ENCODE assay signal across 8 cellular contexts in the genomic region with DNA sequence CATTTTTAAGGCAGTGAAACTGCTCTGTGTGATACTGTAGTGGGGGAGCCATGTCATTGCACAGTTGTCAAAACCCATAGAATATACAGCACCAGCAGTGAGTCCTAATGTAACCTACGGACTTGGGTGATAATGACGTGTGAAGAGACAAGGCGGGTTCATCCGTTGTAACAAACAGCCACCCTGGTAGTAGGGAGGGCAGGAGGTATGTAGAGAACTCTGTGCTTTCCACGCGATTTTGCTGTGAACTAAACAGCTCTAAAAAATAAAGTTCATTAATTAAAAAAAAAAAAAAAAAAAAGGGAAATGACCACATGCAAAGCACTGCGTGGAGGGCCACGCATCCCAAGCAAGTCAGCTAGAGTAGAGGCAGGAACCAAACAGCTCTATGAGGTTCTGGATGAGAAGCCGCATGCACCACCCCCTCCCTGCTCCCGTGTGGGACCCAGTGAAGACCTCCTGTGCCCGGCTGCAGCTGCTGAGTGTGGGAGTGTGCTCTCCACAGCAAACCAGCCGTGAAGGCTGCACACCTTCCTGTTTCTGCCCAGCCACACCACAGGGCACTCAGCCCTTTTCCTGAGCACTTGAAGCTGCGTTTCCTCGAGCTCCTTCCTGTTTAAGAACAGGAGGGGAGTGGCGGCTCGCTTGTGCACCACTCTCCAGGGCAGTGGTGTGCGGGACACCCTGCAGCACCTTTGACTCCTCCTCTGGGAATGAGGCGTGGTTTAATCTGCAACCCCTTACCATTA.
A peak's percentile ranks its signal among the peaks of the same experiment; 100 is the strongest.
DNase-seq lines count a peak whose midpoint lies in the region; ATAC-seq, FAIRE-seq and TF ChIP-seq lines count a peak whose summit lies in the region.

No MANE protein-coding gene starts in this region.

- H3K36me3 ChIP-seq in H1 (ENCODE audit: control insufficient read depth in 2 of 4, insufficient read depth in 4 of 4, low read length in 3 of 4) = no peaks in the 10 kb centered on the region

- CTCF ChIA-PET in H1 (lab: Charles Lee; ENCODE audit: partially characterized antibody) = interaction anchor here (0.5 to 5.7 kb wide), 16 partner anchors 8 to 691 kb away, joined by 3 to 42 read pairs (median 3); no protein-coding TSS in a partner anchor

- H2BK20ac ChIP-seq in H1 (ENCODE audit: low read length) = no peak overlapping the region

- 0 out of 2 replicates have a peak overlapping the region, but pooled peaks have one; percentile 4 for H2AFZ ChIP-seq in H1 (ENCODE audit: low read length)

- no peaks in the 10 kb centered on the region for H3K79me2 ChIP-seq in H1 (ENCODE audit: control insufficient read depth in 1 of 2, insufficient read depth in 2 of 2, low read length in 2 of 2)

- H3K23me2 ChIP-seq in H1 (ENCODE audit: low read depth, low read length) = no peaks in the 10 kb centered on the region

- no peak for FAIRE-seq in H1 (lab: Jason Lieb, UNC)

- no peak overlapping the region for H2BK120ac ChIP-seq in H1 (replicated peaks; ENCODE audit: low read depth, low read length)

- H3K14ac ChIP-seq in H1 (ENCODE audit: insufficient read length) = no peak overlapping the region

- TF ChIP-seq CTCF in H1 (IDR thresholded peaks at IDR 0.05; ENCODE audit: control extremely low read depth in 1 of 3, insufficient read depth in 1 of 3, low read depth in 1 of 3, low read length in 3 of 3) = no peak

- H2AK5ac ChIP-seq in H1 (ENCODE audit: low read depth, low read length) = no peak overlapping the region

- H3K4ac ChIP-seq in H1 (replicated peaks; ENCODE audit: insufficient read length, low read depth, low read length) = no peak overlapping the region

- H3K4me2 ChIP-seq in H1 (ENCODE audit: insufficient read depth in 1 of 2, low read depth in 2 of 2, low read length in 2 of 2) = peak overlapping the region; percentile 2 to 32

- no peak overlapping the region for H3K9ac ChIP-seq in H1 (replicated peaks in 1 of 4; ENCODE audit: extremely low read depth in 1 of 4, low read depth in 3 of 4, low read length in 3 of 4)

- peak overlapping the region; percentile 42; the same call in 1 of the 2 replicates for H3K18ac ChIP-seq in H1 (ENCODE audit: extremely low read depth, low read length)

- H3K79me1 ChIP-seq in H1 (ENCODE audit: low read depth, low read length) = no peaks in the 10 kb centered on the region

- H2BK5ac ChIP-seq in H1 (ENCODE audit: low read depth, low read length) = peak overlapping the region; percentile 69; the same call in 1 of the 2 replicates

- peaks cover 3 to 17% (median 13%) of the 10 kb centered on the region in 4 experiments for H3K4me1 ChIP-seq in H1 (replicated peaks in 1 of 4; ENCODE audit: control insufficient read depth in 3 of 4, insufficient read depth in 4 of 4, low read length in 3 of 4)

- H4K5ac ChIP-seq in H1 (ENCODE audit: insufficient read length, low read depth, low read length) = no peak overlapping the region

- no peak overlapping the region for H3K56ac ChIP-seq in H1 (replicated peaks; ENCODE audit: insufficient read length, low read depth, low read length)

- 0 out of 2 replicates have a peak overlapping the region, but pooled peaks have one; percentile 19 for H2BK15ac ChIP-seq in H1 (ENCODE audit: low read length)

- no peak overlapping the region for H3K4me3 ChIP-seq in H1 (ENCODE audit: extremely low read depth in 1 of 4, insufficient read depth in 2 of 4, low read depth in 3 of 4, low read length in 4 of 4)

- TF ChIP-seq POLR2A in H1 (IDR thresholded peaks at IDR 0.05; ENCODE audit: control extremely low read depth in 1 of 2, low read depth in 2 of 2, low read length in 2 of 2) = no peak

- POLR2A ChIA-PET in H1 (lab: Charles Lee; ENCODE audit: partially characterized antibody) = interaction anchor here (2.4 kb wide), 1 partner anchor 26 kb away, joined by 5 read pairs; no protein-coding TSS in a partner anchor

- no peaks in the 10 kb centered on the region for H3K27me3 ChIP-seq in H1 (replicated peaks in 1 of 4; ENCODE audit: control insufficient read depth in 3 of 4, extremely low read depth in 1 of 4, insufficient read depth in 3 of 4, low read length in 3 of 4)

- H4K8ac ChIP-seq in H1 (ENCODE audit: extremely low read depth, insufficient read depth, low read length) = no peak overlapping the region

- no peak for TF ChIP-seq RAD21 in H1 (IDR thresholded peaks at IDR 0.05 in 1 of 2, conservative IDR thresholded peaks at IDR 0.05 in 1 of 2; ENCODE audit: low read depth in 2 of 2, low read length in 2 of 2)

- peak; percentile 59 for DNase-seq in SIG-M5 treated with dmso at 0.1 percent for 504 hours (lab: John Stamatoyannopoulos, UW; ENCODE audit: unreplicated experiment)
- no peak for DNase-seq in SIG-M5 (lab: John Stamatoyannopoulos, UW)
- peak; percentile 66 for DNase-seq in SKM-1 (lab: John Stamatoyannopoulos, UW; ENCODE audit: unreplicated experiment)
- DNase-seq in H1 (ENCODE audit: low read depth in 1 of 2, low spot score in 2 of 2) = no peak
- peak; percentile 12 to 30 for DNase-seq in stimulated activated CD8-positive, alpha-beta memory T cell treated with anti-CD3 and anti-CD28 coated beads, Interleukin-7, amount 100 ng/mL, for 4 hours (ENCODE audit: low read depth in 2 of 2)
- DNase-seq in NCI-H774 (lab: John Stamatoyannopoulos, UW) = no peak
- no peak for DNase-seq in ureter (ENCODE audit: low spot score)

- no peak overlapping the region for H3K27ac ChIP-seq in H1 (ENCODE audit: low read depth, low read length)

- TF ChIP-seq EP300 in H1 (IDR thresholded peaks at IDR 0.05; ENCODE audit: borderline replicate concordance in 1 of 2, low read depth in 2 of 2, low read length in 2 of 2) = no peak

- no peaks in the 10 kb centered on the region for H3K9me3 ChIP-seq in H1 (ENCODE audit: insufficient read depth in 2 of 2, low read depth in 1 of 2, low read length in 1 of 2)

- no peaks in the 10 kb centered on the region for H4K20me1 ChIP-seq in H1 (replicated peaks in 1 of 2; ENCODE audit: control insufficient read depth in 1 of 2, insufficient read depth in 2 of 2, low read length in 2 of 2)

- no peak overlapping the region for H2BK12ac ChIP-seq in H1 (ENCODE audit: low read depth, low read length)

- ATAC-seq in HG03103 (IDR thresholded peaks at IDR 0.05; ENCODE audit: low read depth, unreplicated experiment) = peak; percentile 47

- H3K23ac ChIP-seq in H1 (ENCODE audit: insufficient read length) = no peak overlapping the region

- no peak overlapping the region for H4K91ac ChIP-seq in H1 (replicated peaks; ENCODE audit: insufficient read length, low read length)

- 83% methylated on average over 18 of the region's 18 CpGs; no CpG with 5 or more reads in 1 of the 2 experiments for WGBS in H1 (ENCODE audit: extremely low coverage in 1 of 2, insufficient coverage in 1 of 2, insufficient read length in 1 of 2, insufficient replicate concordance in 2 of 2, low coverage in 1 of 2, low lambda C conversion rate in 2 of 2, missing lambda C conversion rate in 1 of 2), 2 experiments

TF ChIP-seq in H1, 55 proteins besides CTCF, POLR2A, EP300 and RAD21 (continues in another document):
- TF ChIP-seq MAFK (IDR thresholded peaks at IDR 0.05; ENCODE audit: low read depth, low read length) = no peak
- TF ChIP-seq CBX8 (IDR thresholded peaks at IDR 0.05; ENCODE audit: borderline replicate concordance, low read depth, low read length) = no peak
- no peak for TF ChIP-seq SP2 (IDR thresholded peaks at IDR 0.05; ENCODE audit: low read length)
- no peak for TF ChIP-seq SIRT6 (IDR thresholded peaks at IDR 0.05; ENCODE audit: low read length)
- TF ChIP-seq BACH1 (IDR thresholded peaks at IDR 0.05; ENCODE audit: low read length) = no peak
- no peak for TF ChIP-seq BCL11A (IDR thresholded peaks at IDR 0.05; ENCODE audit: low read depth in 2 of 2, low read length in 2 of 2)
- TF ChIP-seq ATF3 (IDR thresholded peaks at IDR 0.05; ENCODE audit: insufficient read depth, low read depth, low read length) = no peak

Comparison
In these comparisons a context has a peak if more than half of its experiments do, and no peak if none do; other contexts are left out.
1. DNase-seq: peak in SIG-M5 treated with dmso at 0.1 percent for 504 hours (single experiment), SKM-1 (single experiment) and stimulated activated CD8-positive, alpha-beta memory T cell treated with anti-CD3 and anti-CD28 coated beads, Interleukin-7, amount 100 ng/mL, for 4 hours (2 of 2); none in SIG-M5 (single experiment), H1 (0 of 2), NCI-H774 (single experiment) and ureter (single experiment).